ENCODE assay signal across 10 cellular contexts in genomic region chr20:19785173-19785799, GRCh38. TPM values are rescaled to one million over a fixed set of nuclear protein-coding genes. Genes with fewer than 3 reads are reported as not detected.
A peak's percentile ranks its signal among the peaks of the same experiment; 100 is the strongest.
DNase-seq lines count a peak whose midpoint lies in the region; ATAC-seq and TF ChIP-seq lines count a peak whose summit lies in the region.
"Had no signal": no experiment of that assay in that cellular context is flagged by ENCODE, and none has a peak within 500 bp of the region (broad histone marks: within the 10 kb centered on the region; RNA-seq: fewer than 3 reads in every experiment).

No MANE protein-coding gene starts in this region.

- no peaks in the 10 kb centered on the region for H3K9me2 ChIP-seq in OCI-LY7 (ENCODE audit: insufficient read depth, low read length)

- TF ChIP-seq POLR2A in upper lobe of left lung (IDR thresholded peaks at IDR 0.05): no peak

- H2AFZ ChIP-seq in OCI-LY7 (ENCODE audit: low read length): no peak overlapping the region

- POLR2A ChIA-PET in OCI-LY7 (lab: Charles Lee): interaction anchor here (0.6 to 1.6 kb wide), 2 partner anchors 194 to 213 kb away, joined by 5 to 6 read pairs; no protein-coding TSS in a partner anchor

- no peaks in the 10 kb centered on the region for H4K20me1 ChIP-seq in OCI-LY7 (ENCODE audit: insufficient read depth, low read length)

- H3K36me3 ChIP-seq in OCI-LY7 (ENCODE audit: insufficient read depth, low read length) (no peaks in the 10 kb centered on the region), upper lobe of left lung (no peaks in the 10 kb centered on the region)

- peak; percentile 43; the same call in 1 of the 2 replicates for TF ChIP-seq CTCF in OCI-LY7 (conservative IDR thresholded peaks at IDR 0.05; ENCODE audit: low read length)
- no peak for TF ChIP-seq CTCF in endothelial cell (IDR thresholded peaks at IDR 0.05; ENCODE audit: unreplicated experiment)
- no peak for TF ChIP-seq CTCF in mesothelial cell of epicardium (IDR thresholded peaks at IDR 0.05; ENCODE audit: unreplicated experiment)
- TF ChIP-seq CTCF in upper lobe of left lung (IDR thresholded peaks at IDR 0.05): peak in 1 of 6 experiments; percentile 39

- H3K4me1 ChIP-seq in OCI-LY7 (ENCODE audit: insufficient read depth, low read length, poor library complexity, severe bottlenecking): no peaks in the 10 kb centered on the region
- H3K4me1 ChIP-seq in upper lobe of left lung: peaks cover 34 to 42% (median 37%) of the 10 kb centered on the region in 4 donors

- H3K27me3 Mint-ChIP-seq in endothelial cell (ENCODE audit: unreplicated experiment) (peaks cover 2% of the 10 kb centered on the region), mesothelial cell of epicardium (ENCODE audit: low read depth) (no peaks in the 10 kb centered on the region)

- 17 to 20% methylated on average over 4 of the region's 4 CpGs for WGBS in upper lobe of left lung, 2 donors

- H3K9me3 Mint-ChIP-seq in endothelial cell (ENCODE audit: unreplicated experiment) (no peaks in the 10 kb centered on the region), mesothelial cell of epicardium (peaks cover 18% of the 10 kb centered on the region)

- H3K27ac Mint-ChIP-seq in endothelial cell (ENCODE audit: unreplicated experiment) (peak overlapping the region; percentile 72), mesothelial cell of epicardium (peak overlapping the region; percentile 91)
- H3K27ac Mint-ChIP-seq: effector memory CD8-positive, alpha-beta T cell had no signal

- H3K4me1 Mint-ChIP-seq in endothelial cell (ENCODE audit: unreplicated experiment) (peaks cover 27% of the 10 kb centered on the region), mesothelial cell of epicardium (peaks cover 43% of the 10 kb centered on the region)

- no peak overlapping the region for H3K4me2 ChIP-seq in OCI-LY7 (ENCODE audit: low read length)

- no peak for TF ChIP-seq EP300 in upper lobe of left lung (IDR thresholded peaks at IDR 0.05)

- intact Hi-C loops in OCI-LY7 (cut with micrococcal nuclease; ENCODE audit: unreplicated experiment): loop anchor here (1.0 to 5.0 kb wide), 3 partner anchors 43 to 210 kb away; no protein-coding TSS in a partner anchor

- peak in 1 of 2 donors; percentile 7 for ATAC-seq in upper lobe of left lung (ENCODE audit: low FRiP score in 2 of 2)
- no peak for ATAC-seq in HG03457 (IDR thresholded peaks at IDR 0.05; ENCODE audit: unreplicated experiment)
- ATAC-seq: effector memory CD8-positive, alpha-beta T cell had no signal

- H3K4me3 Mint-ChIP-seq in endothelial cell (ENCODE audit: unreplicated experiment) (no peak overlapping the region), mesothelial cell of epicardium (no peak overlapping the region)
- H3K4me3 Mint-ChIP-seq: effector memory CD8-positive, alpha-beta T cell had no signal

- H3K79me2 ChIP-seq in OCI-LY7 (ENCODE audit: insufficient read depth, low read depth, low read length): no peaks in the 10 kb centered on the region

- no peak overlapping the region for H3K27ac ChIP-seq in OCI-LY7 (ENCODE audit: low read depth, low read length, poor library complexity, severe bottlenecking)
- H3K27ac ChIP-seq in upper lobe of left lung: peak overlapping the region; percentile 47 to 78 (median 66)
- H3K27ac ChIP-seq: HL-60 had no signal

- no peaks in the 10 kb centered on the region for H3K36me3 Mint-ChIP-seq in endothelial cell (ENCODE audit: low read depth, unreplicated experiment)
- H3K36me3 Mint-ChIP-seq in mesothelial cell of epicardium: peaks cover 22% of the 10 kb centered on the region

- no TSS peak for BruUV-seq in OCI-LY7 (replicated peaks; lab: Mats Ljungman, UMichigan)

- H3K9me3 ChIP-seq in OCI-LY7 (ENCODE audit: low read length) (no peaks in the 10 kb centered on the region), upper lobe of left lung (no peaks in the 10 kb centered on the region)

- DNase-seq in OCI-LY7 (ENCODE audit: low spot score) (no peak), endothelial cell (ENCODE audit: low spot score) (no peak), mesothelial cell of epicardium (ENCODE audit: low spot score in 2 of 2, unreplicated experiment in 2 of 2) (no peak), upper lobe of left lung (no peak), T1000 (lab: John Stamatoyannopoulos, UW) (no peak)
- DNase-seq in activated CD4-positive, alpha-beta T cell treated with anti-CD3 and anti-CD28 coated beads for 1 hour: no peak
- DNase-seq: activated CD8-positive, alpha-beta memory T cell treated with anti-CD3 and anti-CD28 coated beads, Interleukin-2, amount 50 U/mL, for 48 hours; effector memory CD8-positive, alpha-beta T cell had no signal

- H3K27me3 ChIP-seq in upper lobe of left lung: no peaks in the 10 kb centered on the region

- H3K4me3 ChIP-seq in OCI-LY7 (ENCODE audit: low read depth, low read length, poor library complexity, severe bottlenecking) (no peak overlapping the region), upper lobe of left lung (no peak overlapping the region)

- CTCF ChIA-PET in OCI-LY7 (lab: Charles Lee; ENCODE audit: unreplicated experiment): interaction anchor here (0.6 kb wide), 1 partner anchor 210 kb away, joined by 4 read pairs; no protein-coding TSS in a partner anchor

RNA-seq across cellular contexts. Expression of gene RIN2, which starts 27.2 kb away (rescaled TPM):
- total RNA-seq in OCI-LY7 (2014; rRNA removed; shearing (Covaris generic)): not detected in 2 replicates
- not detected in 2 replicates for total RNA-seq in OCI-LY7 (2022)
- total RNA-seq in endothelial cell (ENCODE audit: unreplicated experiment): 57.5 TPM
- 57.9 to 63.1 TPM (median 59.4 TPM) in 3 replicates for total RNA-seq in mesothelial cell of epicardium
- 100 to 1,000 TPM in 5 of 6 donors, 10 to 100 TPM in 1; 89.5 to 149 (median 109) TPM for total RNA-seq in upper lobe of left lung

Comparison
In these comparisons a context has a peak if more than half of its experiments do, and no peak if none do; other contexts are left out.
1. RNA of gene RIN2, which starts 27.2 kb away (total RNA-seq): 89.5 to 149 TPM in upper lobe of left lung, 57.9 to 63.1 TPM in mesothelial cell of epicardium and 57.5 TPM in endothelial cell (single experiment); not detected in OCI-LY7; every median in the first group is over 10 times any median in the second.